Comparison of ENCODE assay signal across 5 cellular contexts in the genomic region with DNA sequence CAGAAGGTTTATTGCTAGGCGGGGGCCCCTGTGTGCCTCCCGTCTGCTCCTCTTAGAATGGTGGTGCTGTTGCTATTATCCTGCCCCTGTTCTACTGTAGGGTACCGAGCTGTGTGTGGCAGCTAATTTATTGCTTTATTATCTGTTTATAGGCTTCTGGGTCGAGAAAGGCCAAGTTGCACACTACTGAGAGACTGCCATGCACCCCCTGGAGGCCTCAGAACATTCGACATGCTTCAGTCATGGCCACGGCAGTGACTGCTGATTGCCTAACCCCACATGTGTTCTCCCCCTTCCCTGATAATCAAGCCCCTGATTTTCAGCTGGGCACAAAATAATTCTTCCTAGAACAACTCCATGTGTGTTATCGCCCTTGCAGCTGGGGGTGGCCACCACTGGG.
DNase-seq lines count a peak whose midpoint lies in the region; ATAC-seq, FAIRE-seq and TF ChIP-seq lines count a peak whose summit lies in the region.
"Not testable (repeated sequence)": the region's sequence is repeated elsewhere in the genome, so short reads cannot be mapped to it uniquely, and the experiment has no call there.

No MANE protein-coding gene starts in this region.

- H3K4me2 ChIP-seq in OCI-LY3 (ENCODE audit: low read length) = peak overlapping the region; percentile 16; the same call in 1 of the 2 replicates
- H3K4me2 ChIP-seq in HepG2 (ENCODE audit: low read depth, low read length) = not testable (repeated sequence)

- not testable (repeated sequence) for H2AFZ ChIP-seq in OCI-LY3 (ENCODE audit: low read depth, low read length); HepG2 (ENCODE audit: low read length)

- not testable (repeated sequence) for TF ChIP-seq EP300 in HepG2 (IDR thresholded peaks at IDR 0.05; ENCODE audit: low read depth in 2 of 2, low read length in 2 of 2); HepG2 (CRISPR knock-in tag; IDR thresholded peaks at IDR 0.05; ENCODE audit: borderline replicate concordance)

- ATAC-seq in HepG2 = peak; percentile 51; the same call in 2 of the 3 replicates

- not testable (repeated sequence) for TF ChIP-seq CTCF in CD14-positive monocyte (IDR thresholded peaks at IDR 0.05); OCI-LY3 (IDR thresholded peaks at IDR 0.05; ENCODE audit: low read depth, low read length); HepG2 (CRISPR knock-in tag; IDR thresholded peaks at IDR 0.05); neutrophil (IDR thresholded peaks at IDR 0.05)

- not testable (repeated sequence) for H3K27me3 ChIP-seq in OCI-LY3 (ENCODE audit: low read depth, low read length); HepG2 (ENCODE audit: control insufficient read depth in 1 of 2, insufficient read depth in 2 of 2, low read length in 2 of 2); neutrophil

- H3K9me3 Mint-ChIP-seq in CD14-positive monocyte; dendritic cell treated with granulocyte-macrophage colony-stimulating factor and Interleukin-4, amounts not matched to agents 40 ng/mL and 50 ng/mL, for 4 days: not testable (repeated sequence)

- H3K27ac Mint-ChIP-seq in CD14-positive monocyte = peak overlapping the region; percentile 46 to 87 (median 84)
- peak overlapping the region; percentile 39 for H3K27ac Mint-ChIP-seq in dendritic cell treated with granulocyte-macrophage colony-stimulating factor and Interleukin-4, amounts not matched to agents 40 ng/mL and 50 ng/mL, for 4 days

- BruUV-seq in HepG2 (replicated peaks; lab: Mats Ljungman, UMichigan) = not testable (repeated sequence)

- not testable (repeated sequence) for DNase-seq in CD14-positive monocyte (ENCODE audit: low spot score); HepG2 (ENCODE audit: low spot score)

- not testable (repeated sequence) for TF ChIP-seq RAD21 in HepG2 (CRISPR knock-in tag; IDR thresholded peaks at IDR 0.05)

- intact Hi-C loops in CD14-positive monocyte (cut with micrococcal nuclease); dendritic cell treated with granulocyte-macrophage colony-stimulating factor and Interleukin-4, amounts not matched to agents 40 ng/mL and 50 ng/mL, for 4 days (cut with micrococcal nuclease); HepG2 (cut with micrococcal nuclease; ENCODE audit: unreplicated experiment): not testable (repeated sequence)

- not testable (repeated sequence) for H4K20me1 ChIP-seq in OCI-LY3 (ENCODE audit: insufficient read depth, low read length); HepG2 (ENCODE audit: insufficient read depth, low read length)

- H3K27ac ChIP-seq in OCI-LY3 (ENCODE audit: low read length); HepG2 (ENCODE audit: extremely low read length, insufficient read depth, low read length): not testable (repeated sequence)
- peak overlapping the region; percentile 52 for H3K27ac ChIP-seq in neutrophil

- in situ Hi-C loops in HepG2 (cut with HindIII; ENCODE audit: extremely low pct_ligation_motif_present, low pct_unique_long_range_greater_than_20kb) = not testable (repeated sequence)

- TF ChIP-seq POLR2A in HepG2 (IDR thresholded peaks at IDR 0.05; ENCODE audit: insufficient read depth in 1 of 2, low read depth in 2 of 2, low read length in 2 of 2) = not testable (repeated sequence)

- not testable (repeated sequence) for H3K27me3 Mint-ChIP-seq in CD14-positive monocyte (ENCODE audit: low read depth in 3 of 3); dendritic cell treated with granulocyte-macrophage colony-stimulating factor and Interleukin-4, amounts not matched to agents 40 ng/mL and 50 ng/mL, for 4 days

- H3K9ac ChIP-seq in OCI-LY3 (ENCODE audit: low read length); HepG2 (ENCODE audit: insufficient read depth, low read depth, low read length): not testable (repeated sequence)

- peaks cover 29% of the 10 kb centered on the region for H3K4me1 Mint-ChIP-seq in CD14-positive monocyte
- H3K4me1 Mint-ChIP-seq in dendritic cell treated with granulocyte-macrophage colony-stimulating factor and Interleukin-4, amounts not matched to agents 40 ng/mL and 50 ng/mL, for 4 days (ENCODE audit: low read depth) = peaks cover 22% of the 10 kb centered on the region

- H3K4me1 ChIP-seq in OCI-LY3 (ENCODE audit: low read length) = peaks cover 28% of the 10 kb centered on the region
- not testable (repeated sequence) for H3K4me1 ChIP-seq in HepG2 (ENCODE audit: insufficient read depth, low read length); neutrophil (ENCODE audit: control insufficient read depth in 1 of 2, insufficient read depth in 1 of 2, low read depth in 1 of 2, low read length in 1 of 2)

- CTCF ChIA-PET in HepG2 (lab: Yijun Ruan, JAX; ENCODE audit: low intra/inter-chr PET ratio, low total read pairs) = not testable (repeated sequence)

- not testable (repeated sequence) for FAIRE-seq in HepG2 (lab: Jason Lieb, UNC)

- not testable (repeated sequence) for H3K79me2 ChIP-seq in OCI-LY3 (ENCODE audit: low read length); HepG2 (ENCODE audit: insufficient read depth, low read length)

- POLR2A ChIA-PET in HepG2 (lab: Yijun Ruan, JAX) = not testable (repeated sequence)

- WGBS in HepG2 (ENCODE audit: low lambda C conversion rate) = 92% methylated on average over 4 of the region's 7 CpGs

- H3K36me3 Mint-ChIP-seq in CD14-positive monocyte; dendritic cell treated with granulocyte-macrophage colony-stimulating factor and Interleukin-4, amounts not matched to agents 40 ng/mL and 50 ng/mL, for 4 days (ENCODE audit: low read depth): not testable (repeated sequence)

- not testable (repeated sequence) for H3K36me3 ChIP-seq in OCI-LY3 (replicated peaks; ENCODE audit: low read depth, low read length); HepG2 (replicated peaks in 1 of 2; ENCODE audit: control insufficient read depth in 1 of 2, insufficient read depth in 2 of 2, low read length in 2 of 2); neutrophil

- not testable (repeated sequence) for H3K9me3 ChIP-seq in OCI-LY3 (ENCODE audit: insufficient read depth, low read length); HepG2 (ENCODE audit: low read length); neutrophil

- H3K4me3 ChIP-seq in OCI-LY3 (ENCODE audit: low read length); HepG2 (replicated peaks in 1 of 3; ENCODE audit: insufficient read depth in 1 of 3, low read depth in 2 of 3, low read length in 3 of 3); neutrophil (ENCODE audit: low read depth in 1 of 2, low read length in 1 of 2): not testable (repeated sequence)

- H3K4me3 Mint-ChIP-seq in CD14-positive monocyte; dendritic cell treated with granulocyte-macrophage colony-stimulating factor and Interleukin-4, amounts not matched to agents 40 ng/mL and 50 ng/mL, for 4 days: not testable (repeated sequence)
